Comparison of ENCODE assay signal across 9 cellular contexts in genomic region chr1:173243300-173243699, GRCh38. TPM values are rescaled to one million over a fixed set of nuclear protein-coding genes. Genes with fewer than 3 reads are reported as not detected.
"Had no signal": no experiment of that assay in that cellular context is flagged by ENCODE, and none has a peak within 500 bp of the region (broad histone marks: within the 10 kb centered on the region; RNA-seq: fewer than 3 reads in every experiment).

No MANE protein-coding gene starts in this region.

- FAIRE-seq: HepG2, HTR-8/SVneo had no signal

- H3K27ac Mint-ChIP-seq: IgD-negative memory B cell had no signal

- H3K27me3 Mint-ChIP-seq: IgD-negative memory B cell had no signal

- H3K4me2 ChIP-seq: KMS-11 had no signal

- ATAC-seq: HepG2 had no signal

- DNase-seq: IMR-90, KBM-7, KG1 had no signal

- H3K9ac ChIP-seq: KMS-11 had no signal

- H3K27ac ChIP-seq: HL-60, KMS-11 had no signal

RNA-seq across cellular contexts. Expression of gene TNFSF4, which starts 36.2 kb away (rescaled TPM):
- total RNA-seq: HT1080 had no signal
